ENCODE assay signal across 30 cellular contexts in genomic region chr3:194257916-194258668, GRCh38.
"Had no signal": no experiment of that assay in that cellular context is flagged by ENCODE, and none has a peak within 500 bp of the region (broad histone marks: within the 10 kb centered on the region; RNA-seq: fewer than 3 reads in every experiment).

No MANE protein-coding gene starts in this region.

- H3K9me3 Mint-ChIP-seq: activated naive CD4-positive, alpha-beta T cell treated with anti-CD3 and anti-CD28 coated beads, Interleukin-2, amount 50 U/mL, for 24 hours had no signal

- H3K4me3 Mint-ChIP-seq: activated CD4-positive, alpha-beta T cell treated with anti-CD3 and anti-CD28 coated beads for 36 hours; activated CD8-positive, alpha-beta T cell treated with anti-CD3 and anti-CD28 coated beads, Interleukin-2, amount 10 ng/mL, durations not matched to agents 7 days and 5 days; activated naive CD4-positive, alpha-beta T cell treated with anti-CD3 and anti-CD28 coated beads, Interleukin-2, amount 50 U/mL, for 24 hours; activated naive CD8-positive, alpha-beta T cell treated with anti-CD3 and anti-CD28 coated beads, Interleukin-2, amount 50 U/mL, for 24 hours; activated T-cell treated with anti-CD3 and anti-CD28 coated beads, Interleukin-2, amount 50 U/mL, for 24 hours; dendritic cell treated with granulocyte-macrophage colony-stimulating factor and Interleukin-4, amounts not matched to agents 40 ng/mL and 50 ng/mL, for 4 days; naive thymus-derived CD8-positive, alpha-beta T cell; neural crest cell; stimulated activated memory B cell treated with anti-CD40 and anti-IgM and Interleukin-4, amounts not matched to agents 10 μg/mL and 1 μg/mL and 100 μg/mL, for 72 hours; stimulated activated naive CD8-positive, alpha-beta T cell treated with anti-CD3 and anti-CD28 coated beads, Interleukin-15, amount 100 ng/mL, for 72 hours; T-helper 2 cell treated with Interferon-gamma antibody and Interleukin-4, amounts not matched to agents 5 μg/mL and 100 μg/mL, for 36 hours had no signal

- H3K9me3 ChIP-seq: gastrocnemius medialis, prostate gland, sigmoid colon, thyroid gland had no signal

- DNase-seq: activated CD4-positive, alpha-beta T cell treated with anti-CD3 and anti-CD28 coated beads for 36 hours; activated CD4-positive, CD25-positive, alpha-beta regulatory T cell; activated CD8-positive, alpha-beta T cell treated with anti-CD3 and anti-CD28 coated beads, Interleukin-2, amount 10 ng/mL, durations not matched to agents 7 days and 5 days; activated gamma-delta T cell; activated naive CD8-positive, alpha-beta T cell treated with anti-CD3 and anti-CD28 coated beads, Interleukin-2, amount 50 U/mL, for 24 hours; activated T-cell treated with anti-CD3 and anti-CD28 coated beads, Interleukin-2, amount 50 U/mL, for 24 hours; central memory CD4-positive, alpha-beta T cell; effector CD4-positive, alpha-beta T cell; glutamatergic neuron; naive thymus-derived CD8-positive, alpha-beta T cell; nucleus accumbens; retina; sigmoid colon; small intestine; stimulated activated CD4-positive, alpha-beta T cell treated with anti-CD3 and anti-CD28 coated beads, Interleukin-4, amount 100 ng/mL, for 24 hours; stimulated activated naive CD8-positive, alpha-beta T cell treated with anti-CD3 and anti-CD28 coated beads, Interleukin-15, amount 100 ng/mL, for 72 hours; T-helper 1 cell; thyroid gland had no signal

- H3K27ac Mint-ChIP-seq: activated CD4-positive, alpha-beta T cell treated with anti-CD3 and anti-CD28 coated beads for 36 hours; activated CD8-positive, alpha-beta T cell treated with anti-CD3 and anti-CD28 coated beads, Interleukin-2, amount 10 ng/mL, durations not matched to agents 7 days and 5 days; activated naive CD4-positive, alpha-beta T cell treated with anti-CD3 and anti-CD28 coated beads, Interleukin-2, amount 50 U/mL, for 24 hours; activated naive CD8-positive, alpha-beta T cell treated with anti-CD3 and anti-CD28 coated beads, Interleukin-2, amount 50 U/mL, for 24 hours; activated T-cell treated with anti-CD3 and anti-CD28 coated beads, Interleukin-2, amount 50 U/mL, for 24 hours; dendritic cell treated with granulocyte-macrophage colony-stimulating factor and Interleukin-4, amounts not matched to agents 40 ng/mL and 50 ng/mL, for 4 days; stimulated activated memory B cell treated with anti-CD40 and anti-IgM and Interleukin-4, amounts not matched to agents 10 μg/mL and 1 μg/mL and 100 μg/mL, for 72 hours; stimulated activated naive CD8-positive, alpha-beta T cell treated with anti-CD3 and anti-CD28 coated beads, Interleukin-15, amount 100 ng/mL, for 72 hours; T-helper 2 cell treated with Interferon-gamma antibody and Interleukin-4, amounts not matched to agents 5 μg/mL and 100 μg/mL, for 36 hours had no signal

- H3K4me1 ChIP-seq: breast epithelium, gastrocnemius medialis, pancreas, prostate gland, sigmoid colon had no signal

- H3K36me3 Mint-ChIP-seq: stimulated activated memory B cell treated with anti-CD40 and anti-IgM and Interleukin-4, amounts not matched to agents 10 μg/mL and 1 μg/mL and 100 μg/mL, for 72 hours had no signal

- H3K27me3 Mint-ChIP-seq: activated CD4-positive, alpha-beta T cell treated with anti-CD3 and anti-CD28 coated beads for 36 hours; activated naive CD4-positive, alpha-beta T cell treated with anti-CD3 and anti-CD28 coated beads, Interleukin-2, amount 50 U/mL, for 24 hours; activated naive CD8-positive, alpha-beta T cell treated with anti-CD3 and anti-CD28 coated beads, Interleukin-2, amount 50 U/mL, for 24 hours; activated T-cell treated with anti-CD3 and anti-CD28 coated beads, Interleukin-2, amount 50 U/mL, for 24 hours; dendritic cell treated with granulocyte-macrophage colony-stimulating factor and Interleukin-4, amounts not matched to agents 40 ng/mL and 50 ng/mL, for 4 days; naive thymus-derived CD8-positive, alpha-beta T cell; stimulated activated memory B cell treated with anti-CD40 and anti-IgM and Interleukin-4, amounts not matched to agents 10 μg/mL and 1 μg/mL and 100 μg/mL, for 72 hours; stimulated activated naive CD8-positive, alpha-beta T cell treated with anti-CD3 and anti-CD28 coated beads, Interleukin-15, amount 100 ng/mL, for 72 hours had no signal

- ATAC-seq: activated CD4-positive, alpha-beta T cell treated with anti-CD3 and anti-CD28 coated beads for 36 hours; activated CD8-positive, alpha-beta T cell treated with anti-CD3 and anti-CD28 coated beads, Interleukin-2, amount 10 ng/mL, durations not matched to agents 7 days and 5 days; activated naive CD8-positive, alpha-beta T cell treated with anti-CD3 and anti-CD28 coated beads, Interleukin-2, amount 50 U/mL, for 24 hours; naive thymus-derived CD8-positive, alpha-beta T cell; pancreas; stimulated activated memory B cell treated with anti-CD40 and anti-IgM and Interleukin-4, amounts not matched to agents 10 μg/mL and 1 μg/mL and 100 μg/mL, for 72 hours; stimulated activated naive CD8-positive, alpha-beta T cell treated with anti-CD3 and anti-CD28 coated beads, Interleukin-15, amount 100 ng/mL, for 72 hours had no signal

- FAIRE-seq: endometrium, islet of Langerhans, pancreas, small intestine, urothelium cell line had no signal

- H3K4me3 ChIP-seq: breast epithelium, gastrocnemius medialis, pancreas, prostate gland, sigmoid colon, thyroid gland had no signal

- H3K36me3 ChIP-seq: breast epithelium, gastrocnemius medialis, pancreas, prostate gland, sigmoid colon, thyroid gland had no signal

- H3K27me3 ChIP-seq: breast epithelium, gastrocnemius medialis, pancreas, sigmoid colon, thyroid gland had no signal

- H3K27ac ChIP-seq: breast epithelium, gastrocnemius medialis, pancreas, prostate gland, sigmoid colon, thyroid gland had no signal
